In genomic region chr10:20958764-20959163, GRCh38 we compare ENCODE assay signal across 28 cellular contexts.
"Had no signal": no experiment of that assay in that cellular context is flagged by ENCODE, and none has a peak within 500 bp of the region (broad histone marks: within the 10 kb centered on the region; RNA-seq: fewer than 3 reads in every experiment).

No MANE protein-coding gene starts in this region.

- ATAC-seq: activated CD4-positive, CD25-positive, alpha-beta regulatory T cell treated with anti-CD3 and anti-CD28 coated beads, Interleukin-2, amount 50 U/mL, for 24 hours; activated CD8-positive, alpha-beta T cell treated with anti-CD3 and anti-CD28 coated beads for 36 hours; activated T-cell treated with anti-CD3 and anti-CD28 coated beads, Interleukin-2, amount 50 U/mL, for 4 hours; activated T-helper 17 cell treated with anti-CD3 and anti-CD28 coated beads, Interleukin-2, amount 50 U/mL, for 72 hours; effector memory CD8-positive, alpha-beta T cell; gastroesophageal sphincter; heart right ventricle had no signal

- H3K4me1 ChIP-seq: gastroesophageal sphincter had no signal

- DNase-seq: activated B cell treated with CpG ODN at 0.5 μM for 24 hours; activated CD4-positive, alpha-beta T cell treated with anti-CD3 and anti-CD28 coated beads for 48 hours; activated CD4-positive, alpha-beta T cell treated with anti-CD3 and anti-CD28 coated beads, Interleukin-2, amount 50 U/mL, for 1 hour; activated CD4-positive, alpha-beta T cell treated with anti-CD3 and anti-CD28 coated beads, Interleukin-2, amount 50 U/mL, for 48 hours; activated CD8-positive, alpha-beta memory T cell treated with anti-CD3 and anti-CD28 coated beads for 24 hours; activated CD8-positive, alpha-beta T cell treated with anti-CD3 and anti-CD28 coated beads for 36 hours; activated effector memory CD4-positive, alpha-beta T cell treated with Interleukin-2 at 50 U/mL for 16 hours; activated gamma-delta T cell treated with Interleukin-2 at 50 U/mL for 16 hours; activated naive CD4-positive, alpha-beta T cell treated with anti-CD3 and anti-CD28 coated beads, Interleukin-2, amount 50 U/mL, for 16 hours; activated naive CD4-positive, alpha-beta T cell treated with Interleukin-2 at 50 U/mL for 16 hours; activated T-cell treated with anti-CD3 and anti-CD28 coated beads, Interleukin-2, amount 50 U/mL, for 4 hours; amniotic stem cell; anterior cingulate cortex; brain microvascular endothelial cell; dorsolateral prefrontal cortex; effector CD4-positive, alpha-beta T cell; effector memory CD8-positive, alpha-beta T cell; esophagus squamous epithelium; foreskin melanocyte; heart right ventricle; T1000; WERI-Rb-1 had no signal

- H3K27ac ChIP-seq: brain microvascular endothelial cell, coronary artery, dorsolateral prefrontal cortex, epithelial cell of prostate, esophagus squamous epithelium, gastroesophageal sphincter, heart right ventricle, hepatocyte, WERI-Rb-1 had no signal

- H3K36me3 ChIP-seq: brain microvascular endothelial cell, gastroesophageal sphincter, heart right ventricle, WERI-Rb-1 had no signal

- H3K27me3 ChIP-seq: brain microvascular endothelial cell, dorsolateral prefrontal cortex, esophagus squamous epithelium, heart right ventricle, hepatocyte had no signal

- H3K4me3 ChIP-seq: coronary artery, dorsolateral prefrontal cortex, esophagus squamous epithelium, gastroesophageal sphincter, heart right ventricle, hepatocyte had no signal

- H3K9me3 ChIP-seq: esophagus squamous epithelium, gastroesophageal sphincter had no signal
